ENCODE assay signal across 1 cellular context in genomic region chr1:237953238-237953637, GRCh38.
TF ChIP-seq lines count a peak whose summit lies in the region.

No MANE protein-coding gene starts in this region.

TF ChIP-seq in WTC11, 78 proteins besides CTCF, POLR2A, EP300 and RAD21 (continued from another document):
- TF ChIP-seq ARID4B (CRISPR knock-in tag; IDR thresholded peaks at IDR 0.05; ENCODE audit: borderline replicate concordance) (no peak), E2F1 (CRISPR knock-in tag; IDR thresholded peaks at IDR 0.05) (no peak), PRRX2 (CRISPR knock-in tag; IDR thresholded peaks at IDR 0.05) (no peak), RELA (CRISPR knock-in tag; IDR thresholded peaks at IDR 0.05; ENCODE audit: borderline replicate concordance) (no peak), MLX (CRISPR knock-in tag; IDR thresholded peaks at IDR 0.05) (no peak), PREB (CRISPR knock-in tag; IDR thresholded peaks at IDR 0.05; ENCODE audit: borderline replicate concordance) (no peak), ZNF425 (CRISPR knock-in tag; conservative IDR thresholded peaks at IDR 0.05) (no peak), STAT6 (CRISPR knock-in tag; conservative IDR thresholded peaks at IDR 0.05; ENCODE audit: low read depth) (no peak), ELF4 (CRISPR knock-in tag; IDR thresholded peaks at IDR 0.05; ENCODE audit: low read depth) (no peak), NR2C2 (CRISPR knock-in tag; IDR thresholded peaks at IDR 0.05) (no peak), ZNF317 (CRISPR knock-in tag; IDR thresholded peaks at IDR 0.05; ENCODE audit: borderline replicate concordance, low read depth) (no peak), ERG (CRISPR knock-in tag; IDR thresholded peaks at IDR 0.05) (no peak), ZNF512 (CRISPR knock-in tag; IDR thresholded peaks at IDR 0.05; ENCODE audit: borderline replicate concordance) (no peak)
